Comparison of ENCODE assay signal across 18 cellular contexts in genomic region chr7:2818653-2819052, GRCh38. TPM values are rescaled to one million over a fixed set of nuclear protein-coding genes. Genes with fewer than 3 reads are reported as not detected.
DNase-seq lines count a peak whose midpoint lies in the region; ATAC-seq and TF ChIP-seq lines count a peak whose summit lies in the region.
"Had no signal": no experiment of that assay in that cellular context is flagged by ENCODE, and none has a peak within 500 bp of the region (broad histone marks: within the 10 kb centered on the region; RNA-seq: fewer than 3 reads in every experiment).

No MANE protein-coding gene starts in this region.

- WGBS in heart left ventricle, 4 donors, result 91 to 95% (median 93%) methylated on average over 12 of the region's 12 CpGs
- 93 to 100% methylated on average over 2 to 12 of the region's 12 CpGs for WGBS in transverse colon (ENCODE audit: low coverage in 1 of 2), 2 donors

- H3K4me1 ChIP-seq in heart left ventricle (peaks cover 1 to 73% (median 53%) of the 10 kb centered on the region in 12 donors), transverse colon (peaks cover 14 to 41% (median 23%) of the 10 kb centered on the region in 4 donors)

- H3K27me3 ChIP-seq in heart left ventricle (no peaks in the 10 kb centered on the region), transverse colon (no peaks in the 10 kb centered on the region)
- H3K27me3 ChIP-seq: BE2C, upper lobe of right lung had no signal

- in situ Hi-C loops in transverse colon (cut with MboI; ENCODE audit: low pct_ligation_motif_present in 1 of 4, low pct_unique_long_range_greater_than_20kb in 1 of 4, low sequenced_read_pairs in 3 of 4), result no loop called here

- no peaks in the 10 kb centered on the region for H3K36me3 ChIP-seq in heart left ventricle
- no peaks in the 10 kb centered on the region; the same call in 1 of the 2 replicates for H3K36me3 ChIP-seq in SK-N-MC (ENCODE audit: insufficient read depth, low read length)
- no peaks in the 10 kb centered on the region for H3K36me3 ChIP-seq in transverse colon
- H3K36me3 ChIP-seq: BE2C, upper lobe of right lung had no signal

- intact Hi-C loops in heart left ventricle (cut with DNase I), result no loop called here
- intact Hi-C loops in Right ventricle myocardium inferior (cut with DNase I), result no loop called here
- intact Hi-C loops in transverse colon (cut with DNase I; ENCODE audit: low total_unique reads), result no loop called here

- DNase-seq in heart left ventricle (no peak), Right ventricle myocardium inferior (ENCODE audit: missing footprints) (no peak), SK-N-MC (ENCODE audit: low read depth, low spot score) (no peak), left lobe of liver (ENCODE audit: low spot score) (peak; percentile 19), transverse colon (no peak), NOMO-1 (lab: John Stamatoyannopoulos, UW; ENCODE audit: unreplicated experiment in 2 of 2) (no peak), UCSD-AML1 (lab: John Stamatoyannopoulos, UW; ENCODE audit: unreplicated experiment) (no peak)
- DNase-seq: activated naive CD4-positive, alpha-beta T cell; EL; hippocampal formation; NCI-H1694; stimulated activated CD4-positive, alpha-beta T cell treated with anti-CD3 and anti-CD28 coated beads, Interleukin-2, amount 100 ng/mL, for 48 hours; upper lobe of right lung had no signal

- TF ChIP-seq EP300 in transverse colon (IDR thresholded peaks at IDR 0.05; ENCODE audit: low read depth), result no peak

- no peak for TF ChIP-seq CTCF in heart left ventricle (IDR thresholded peaks at IDR 0.05)
- TF ChIP-seq CTCF in transverse colon (IDR thresholded peaks at IDR 0.05), result no peak

- ATAC-seq in heart left ventricle (no peak), Right ventricle myocardium inferior (no peak), left lobe of liver (no peak), HG02623 (IDR thresholded peaks at IDR 0.05; ENCODE audit: unreplicated experiment) (no peak)
- ATAC-seq: K562; natural killer cell treated with Interleukin-12 subunit alpha and Interleukin-12 subunit beta and Interleukin-15 and Interleukin-18, amount 100 ng/mL, for 72 hours; upper lobe of right lung had no signal

- H3K27ac ChIP-seq in heart left ventricle, result peak overlapping the region in 8 of 12 donors; percentile 9 to 63 (median 26)
- H3K27ac ChIP-seq in SK-N-MC, result peak overlapping the region; percentile 61
- H3K27ac ChIP-seq in transverse colon, result peak overlapping the region in 3 of 4 donors; percentile 11 to 28 (median 18)
- H3K27ac ChIP-seq: upper lobe of right lung, VCaP had no signal

- TF ChIP-seq POLR2A in heart left ventricle (IDR thresholded peaks at IDR 0.05) (no peak), transverse colon (IDR thresholded peaks at IDR 0.05) (no peak)

- H3K9me3 ChIP-seq in heart left ventricle, result no peaks in the 10 kb centered on the region
- no peaks in the 10 kb centered on the region for H3K9me3 ChIP-seq in SK-N-MC (ENCODE audit: low read depth, low read length)
- H3K9me3 ChIP-seq in transverse colon, result no peaks in the 10 kb centered on the region
- H3K9me3 ChIP-seq: BE2C, upper lobe of right lung had no signal

- H3K9ac ChIP-seq in SK-N-MC (ENCODE audit: insufficient read length), result no peak overlapping the region

- H3K4me3 ChIP-seq in heart left ventricle (no peak overlapping the region), SK-N-MC (no peak overlapping the region), transverse colon (no peak overlapping the region)
- H3K4me3 ChIP-seq: K562, upper lobe of right lung had no signal

RNA-seq across cellular contexts. Expression of gene GNA12, which starts 25.5 kb away (rescaled TPM):
- total RNA-seq in heart left ventricle, result 10 to 100 TPM; 30.0 to 56.5 (median 34.9) TPM
- 10 to 100 TPM; 10.7 to 39.3 TPM for polyA plus RNA-seq in heart left ventricle
- 40.8 TPM for total RNA-seq in Right ventricle myocardium inferior
- total RNA-seq in left lobe of liver, result 16.2 TPM
- 10 to 100 TPM; 18.9 to 39.6 (median 22.2) TPM for total RNA-seq in transverse colon
